In genomic region chr5:95899040-95899439, GRCh38 we compare ENCODE assay signal across 22 cellular contexts.
"Had no signal": no experiment of that assay in that cellular context is flagged by ENCODE, and none has a peak within 500 bp of the region (broad histone marks: within the 10 kb centered on the region; RNA-seq: fewer than 3 reads in every experiment).

No MANE protein-coding gene starts in this region.

- H3K79me2 ChIP-seq: parathyroid adenoma had no signal

- H3K4me1 ChIP-seq: uterus had no signal

- H3K27me3 Mint-ChIP-seq: activated B cell treated with CpG ODN at 0.5 μM for 24 hours; activated naive CD8-positive, alpha-beta T cell treated with anti-CD3 and anti-CD28 coated beads, Interleukin-2, amount 10 ng/mL, durations not matched to agents 7 days and 5 days; brain; central memory CD8-positive, alpha-beta T cell; dendritic cell treated with granulocyte-macrophage colony-stimulating factor and Interleukin-4, amounts not matched to agents 40 ng/mL and 50 ng/mL, for 4 days; effector memory CD8-positive, alpha-beta T cell; naive thymus-derived CD4-positive, alpha-beta T cell; stimulated activated memory B cell treated with anti-CD40 and anti-IgM and Interleukin-4, amounts not matched to agents 10 μg/mL and 1 μg/mL and 100 μg/mL, for 72 hours had no signal

- H3K4me3 ChIP-seq: gastrocnemius medialis, heart left ventricle, mucosa of descending colon, tibial nerve, uterus had no signal

- H3K27ac Mint-ChIP-seq: activated B cell treated with CpG ODN at 0.5 μM for 24 hours; activated naive CD8-positive, alpha-beta T cell treated with anti-CD3 and anti-CD28 coated beads, Interleukin-2, amount 10 ng/mL, durations not matched to agents 7 days and 5 days; brain; dendritic cell treated with granulocyte-macrophage colony-stimulating factor and Interleukin-4, amounts not matched to agents 40 ng/mL and 50 ng/mL, for 4 days; effector memory CD8-positive, alpha-beta T cell; stimulated activated memory B cell treated with anti-CD40 and anti-IgM and Interleukin-4, amounts not matched to agents 10 μg/mL and 1 μg/mL and 100 μg/mL, for 72 hours; T-helper 1 cell treated with Interleukin-12 subunit alpha and Interleukin-12 subunit beta and Interleukin-4 antibody, amounts not matched to agents 30 μg/mL and 1 μg/mL, for 36 hours had no signal

- DNase-seq: activated B cell treated with CpG ODN at 0.5 μM for 24 hours; activated CD4-positive, alpha-beta T cell treated with anti-CD3 and anti-CD28 coated beads for 48 hours; activated naive CD4-positive, alpha-beta T cell; activated naive CD8-positive, alpha-beta T cell treated with anti-CD3 and anti-CD28 coated beads, Interleukin-2, amount 10 ng/mL, durations not matched to agents 7 days and 5 days; activated T-cell treated with anti-CD3 and anti-CD28 coated beads for 4 hours; effector memory CD8-positive, alpha-beta T cell; gastrocnemius medialis; heart left ventricle; left colon; mammary epithelial cell; mucosa of descending colon; naive thymus-derived CD4-positive, alpha-beta T cell; retina; stimulated activated CD4-positive, alpha-beta T cell treated with anti-CD3 and anti-CD28 coated beads, Interleukin-2, amount 100 ng/mL, for 48 hours; uterus had no signal

- H3K36me3 ChIP-seq: uterus had no signal

- H3K4me1 Mint-ChIP-seq: activated B cell treated with CpG ODN at 0.5 μM for 24 hours; central memory CD8-positive, alpha-beta T cell; stimulated activated memory B cell treated with anti-CD40 and anti-IgM and Interleukin-4, amounts not matched to agents 10 μg/mL and 1 μg/mL and 100 μg/mL, for 72 hours had no signal

- H3K9me3 Mint-ChIP-seq: activated B cell treated with CpG ODN at 0.5 μM for 24 hours; activated naive CD8-positive, alpha-beta T cell treated with anti-CD3 and anti-CD28 coated beads, Interleukin-2, amount 10 ng/mL, durations not matched to agents 7 days and 5 days; central memory CD8-positive, alpha-beta T cell; dendritic cell treated with granulocyte-macrophage colony-stimulating factor and Interleukin-4, amounts not matched to agents 40 ng/mL and 50 ng/mL, for 4 days; effector memory CD8-positive, alpha-beta T cell; stimulated activated memory B cell treated with anti-CD40 and anti-IgM and Interleukin-4, amounts not matched to agents 10 μg/mL and 1 μg/mL and 100 μg/mL, for 72 hours; T-helper 1 cell treated with Interleukin-12 subunit alpha and Interleukin-12 subunit beta and Interleukin-4 antibody, amounts not matched to agents 30 μg/mL and 1 μg/mL, for 36 hours had no signal

- ATAC-seq: effector memory CD8-positive, alpha-beta T cell; left colon; mucosa of descending colon; naive thymus-derived CD4-positive, alpha-beta T cell; stimulated activated memory B cell treated with anti-CD40 and anti-IgM and Interleukin-4, amounts not matched to agents 10 μg/mL and 1 μg/mL and 100 μg/mL, for 72 hours had no signal

- H3K27me3 ChIP-seq: gastrocnemius medialis, heart left ventricle, tibial nerve, uterus had no signal

- H3K27ac ChIP-seq: parathyroid adenoma, uterus had no signal

- H3K4me3 Mint-ChIP-seq: activated B cell treated with CpG ODN at 0.5 μM for 24 hours; activated naive CD8-positive, alpha-beta T cell treated with anti-CD3 and anti-CD28 coated beads, Interleukin-2, amount 10 ng/mL, durations not matched to agents 7 days and 5 days; brain; central memory CD8-positive, alpha-beta T cell; dendritic cell treated with granulocyte-macrophage colony-stimulating factor and Interleukin-4, amounts not matched to agents 40 ng/mL and 50 ng/mL, for 4 days; effector memory CD8-positive, alpha-beta T cell; naive thymus-derived CD4-positive, alpha-beta T cell; stimulated activated memory B cell treated with anti-CD40 and anti-IgM and Interleukin-4, amounts not matched to agents 10 μg/mL and 1 μg/mL and 100 μg/mL, for 72 hours; T-helper 1 cell treated with Interleukin-12 subunit alpha and Interleukin-12 subunit beta and Interleukin-4 antibody, amounts not matched to agents 30 μg/mL and 1 μg/mL, for 36 hours had no signal

- H3K9ac ChIP-seq: parathyroid adenoma had no signal

- H3K9me3 ChIP-seq: gastrocnemius medialis, heart left ventricle, mucosa of descending colon, tibial nerve, uterus had no signal

- H2AFZ ChIP-seq: parathyroid adenoma had no signal
